Comparison of ENCODE assay signal across 8 cellular contexts in genomic region chr17:50547035-50547735, GRCh38. TPM values are rescaled to one million over a fixed set of nuclear protein-coding genes. Genes with fewer than 3 reads are reported as not detected.
A peak's percentile ranks its signal among the peaks of the same experiment; 100 is the strongest.
DNase-seq lines count a peak whose midpoint lies in the region; ATAC-seq and TF ChIP-seq lines count a peak whose summit lies in the region.

Gene SPATA20 (plus strand): TSS chr17:50547174. CDS start chr17:50547209, 35 bp downstream.

- H2BK15ac ChIP-seq in mesenchymal stem cell (ENCODE audit: low read depth, poor library complexity, severe bottlenecking) = peak within 1 kb of the TSS; percentile 92

- H3K4me3 ChIP-seq in effector memory CD4-positive, alpha-beta T cell (ENCODE audit: insufficient read depth, low read depth, low read length, poor library complexity, severe bottlenecking) = peak within 1 kb of the TSS; percentile 42
- H3K4me3 ChIP-seq in mesenchymal stem cell (ENCODE audit: insufficient read depth in 1 of 2, low read depth in 1 of 2, low read length in 2 of 2) = peak within 1 kb of the TSS; percentile 64 to 92

- peak within 1 kb of the TSS in 1 of 2 experiments; percentile 56 for H3K14ac ChIP-seq in mesenchymal stem cell (ENCODE audit: low read length in 2 of 2)

- peaks cover 20% of the 10 kb centered on the region for H3K4me1 ChIP-seq in effector memory CD4-positive, alpha-beta T cell (ENCODE audit: control insufficient read depth, insufficient read depth, low read length, poor library complexity, severe bottlenecking)
- H3K4me1 ChIP-seq in mesenchymal stem cell (ENCODE audit: control insufficient read depth, insufficient read depth, low read depth, low read length) = peaks cover 21% of the 10 kb centered on the region

- H3K9ac ChIP-seq in mesenchymal stem cell (ENCODE audit: low read length) = peak within 1 kb of the TSS; percentile 89

- H3K36me3 ChIP-seq in effector memory CD4-positive, alpha-beta T cell (ENCODE audit: control insufficient read depth, insufficient read depth, low read length) = no peaks in the 10 kb centered on the region
- peaks cover 33 to 38% of the 10 kb centered on the region in 2 experiments for H3K36me3 ChIP-seq in mesenchymal stem cell (ENCODE audit: control insufficient read depth in 1 of 2, insufficient read depth in 2 of 2, low read depth in 1 of 2, low read length in 2 of 2)

- H4K8ac ChIP-seq in mesenchymal stem cell (ENCODE audit: low read length) = peak within 1 kb of the TSS; percentile 49

- H3K4me2 ChIP-seq in mesenchymal stem cell (ENCODE audit: low read length, poor library complexity, severe bottlenecking) = peak within 1 kb of the TSS; percentile 40

- H2AFZ ChIP-seq in mesenchymal stem cell (ENCODE audit: low read depth, low read length) = peak within 1 kb of the TSS; percentile 16

- H3K79me1 ChIP-seq in mesenchymal stem cell (replicated peaks; ENCODE audit: low read length, poor library complexity, severe bottlenecking) = peaks cover 20% of the 10 kb centered on the region

- peak within 1 kb of the TSS; percentile 17 for H2AK5ac ChIP-seq in mesenchymal stem cell (ENCODE audit: low read length, severe bottlenecking)

- H2BK12ac ChIP-seq in mesenchymal stem cell (ENCODE audit: low read length in 2 of 2) = peak within 1 kb of the TSS in 1 of 2 experiments; percentile 25

- TF ChIP-seq CTCF in C4-2B (conservative IDR thresholded peaks at IDR 0.05) = peak; percentile 100

- 1% methylated on average over 40 of the region's 42 CpGs for WGBS in mesenchymal stem cell

- H2BK120ac ChIP-seq in mesenchymal stem cell (ENCODE audit: low read depth, low read length) = peak within 1 kb of the TSS; percentile 78

- no peaks in the 10 kb centered on the region for H3K27me3 ChIP-seq in effector memory CD4-positive, alpha-beta T cell (replicated peaks; ENCODE audit: control insufficient read depth, insufficient read depth, low read length, poor library complexity, severe bottlenecking)
- peaks cover 0 to 5% of the 10 kb centered on the region in 2 experiments for H3K27me3 ChIP-seq in mesenchymal stem cell (ENCODE audit: control insufficient read depth in 1 of 2, insufficient read depth in 1 of 2, low read length in 2 of 2)

- no peak within 1 kb of the TSS for H3K23ac ChIP-seq in mesenchymal stem cell (ENCODE audit: low read length in 2 of 2)

- H3K18ac ChIP-seq in mesenchymal stem cell (ENCODE audit: low read depth in 1 of 2, low read length in 2 of 2) = peak within 1 kb of the TSS; percentile 40 to 76

- peak within 1 kb of the TSS; percentile 89 for H4K91ac ChIP-seq in mesenchymal stem cell (ENCODE audit: low read length)

- H3K9me3 ChIP-seq in effector memory CD4-positive, alpha-beta T cell (ENCODE audit: control insufficient read depth, low read length) = no peaks in the 10 kb centered on the region
- H3K9me3 ChIP-seq in mesenchymal stem cell (ENCODE audit: control insufficient read depth, low read length) = no peaks in the 10 kb centered on the region

- peak within 1 kb of the TSS in 1 of 2 experiments; percentile 1 for H3K4ac ChIP-seq in mesenchymal stem cell (ENCODE audit: low read depth in 1 of 2, low read length in 2 of 2)

- peak within 1 kb of the TSS; percentile 85 for H3K27ac ChIP-seq in C4-2B
- peak within 1 kb of the TSS; percentile 52 for H3K27ac ChIP-seq in effector memory CD4-positive, alpha-beta T cell (ENCODE audit: insufficient read depth, low read length, poor library complexity, severe bottlenecking)
- no peak within 1 kb of the TSS for H3K27ac ChIP-seq in mesenchymal stem cell (ENCODE audit: low read length, poor library complexity, severe bottlenecking)

- H2BK5ac ChIP-seq in mesenchymal stem cell (ENCODE audit: low read depth, low read length, poor library complexity, severe bottlenecking) = no peak within 1 kb of the TSS

- DNase-seq in NCI-H82 (lab: John Stamatoyannopoulos, UW) (peak; percentile 96), mesenchymal stem cell (peak; percentile 89)
- peak; percentile 93 for DNase-seq in activated CD8-positive, alpha-beta memory T cell treated with anti-CD3 and anti-CD28 coated beads for 24 hours
- DNase-seq in effector memory CD4-positive, alpha-beta T cell = peak; percentile 65 to 76 (median 74)
- DNase-seq in stimulated activated CD8-positive, alpha-beta memory T cell treated with anti-CD3 and anti-CD28 coated beads, Interleukin-12 subunit alpha, Interleukin-12 subunit beta, amount 100 ng/mL, for 24 hours (ENCODE audit: extremely low read depth) = peak; percentile 53

- ATAC-seq in GM19328 (IDR thresholded peaks at IDR 0.05; ENCODE audit: unreplicated experiment) (peak; percentile 51), HG03521 (IDR thresholded peaks at IDR 0.05; ENCODE audit: unreplicated experiment) (peak; percentile 49)

RNA-seq across cellular contexts. Expression of gene SPATA20, which starts in this region (rescaled TPM):
- polyA plus RNA-seq in mesenchymal stem cell (2013, experiment 1 of 2) = 36.6 TPM
- 37.2 TPM for polyA plus RNA-seq in mesenchymal stem cell (2013, experiment 2 of 2)
